ENCODE assay signal across 8 cellular contexts in genomic region chr2:219253753-219254589, GRCh38. TPM values are rescaled to one million over a fixed set of nuclear protein-coding genes. Genes with fewer than 3 reads are reported as not detected.
DNase-seq lines count a peak whose midpoint lies in the region; ATAC-seq and TF ChIP-seq lines count a peak whose summit lies in the region.

Gene TUBA4A (minus strand): TSS chr2:219253918. CDS start chr2:219253858, 60 bp downstream.

- peak within 1 kb of the TSS; percentile 81 for H2AK9ac ChIP-seq in IMR-90 (replicated peaks; ENCODE audit: low read depth, low read length, poor library complexity)

- no peak within 1 kb of the TSS for H3K56ac ChIP-seq in IMR-90 (ENCODE audit: extremely low read depth, insufficient read depth, low read length)

- intact Hi-C loops in IMR-90 (cut with micrococcal nuclease) = no loop called here

- no peak within 1 kb of the TSS for H2BK5ac ChIP-seq in IMR-90 (ENCODE audit: low read depth, low read length, poor library complexity, severe bottlenecking)

- dilution Hi-C loops in IMR-90 (cut with HindIII; ENCODE audit: low sequenced_read_pairs, unreplicated experiment) = no loop called here

- H3K27me3 Mint-ChIP-seq in natural killer cell treated with Interleukin-12 subunit alpha and Interleukin-12 subunit beta and Interleukin-15 and Interleukin-18, amount 100 ng/mL, for 72 hours = peaks cover 0 to 3% of the 10 kb centered on the region in 2 donors

- CTCF ChIA-PET in IMR-90 (lab: Yijun Ruan, JAX) = interaction anchor here (0.6 to 1.2 kb wide), 2 partner anchors 10 to 24 kb away, joined by 3 to 4 read pairs; no protein-coding TSS in a partner anchor

- peak; percentile 80 for TF ChIP-seq POLR2A in IMR-90 (IDR thresholded peaks at IDR 0.05; ENCODE audit: low read depth, low read length)

- no peak within 1 kb of the TSS for H3K14ac ChIP-seq in IMR-90 (replicated peaks; ENCODE audit: low read depth, low read length)

- H3K4me3 ChIP-seq in IMR-90 (ENCODE audit: insufficient read depth, low read depth, low read length) = peak within 1 kb of the TSS; percentile 57
- H3K4me3 ChIP-seq in fibroblast of lung (replicated peaks in 1 of 4; ENCODE audit: control extremely low read depth in 1 of 4, insufficient read depth in 1 of 4, low read depth in 3 of 4, low read length in 4 of 4) = peak within 1 kb of the TSS; percentile 39 to 66 (median 52)

- H4K5ac ChIP-seq in IMR-90 (ENCODE audit: low read depth, low read length) = no peak within 1 kb of the TSS; the same call in 1 of the 2 replicates

- H3K36me3 Mint-ChIP-seq in natural killer cell treated with Interleukin-12 subunit alpha and Interleukin-12 subunit beta and Interleukin-15 and Interleukin-18, amount 100 ng/mL, for 72 hours = peaks cover 9% of the 10 kb centered on the region

- H3K4me1 ChIP-seq in IMR-90 (ENCODE audit: control insufficient read depth, insufficient read depth, low read length) (peaks cover 34% of the 10 kb centered on the region), fibroblast of lung (ENCODE audit: control insufficient read depth, extremely low read depth, insufficient read depth, low read length) (peaks cover 20% of the 10 kb centered on the region)

- ATAC-seq in GM21447 (IDR thresholded peaks at IDR 0.05; ENCODE audit: unreplicated experiment) (peak; percentile 42), IMR-90 (ENCODE audit: low read depth) (peak; percentile 83)
- peak; percentile 88 to 92 for ATAC-seq in natural killer cell treated with Interleukin-12 subunit alpha and Interleukin-12 subunit beta and Interleukin-15 and Interleukin-18, amount 100 ng/mL, for 72 hours

- peaks cover 0 to 2% of the 10 kb centered on the region in 2 experiments; a peak in 1 of 4 replicates for H3K79me1 ChIP-seq in IMR-90 (ENCODE audit: low read depth in 1 of 2, low read length in 2 of 2)

- H4K91ac ChIP-seq in IMR-90 (ENCODE audit: insufficient read depth, low read depth, low read length) = no peak within 1 kb of the TSS

- in situ Hi-C loops in IMR-90 (cut with MboI; ENCODE audit: low sequenced_read_pairs) = no loop called here

- H4K8ac ChIP-seq in IMR-90 (ENCODE audit: low read depth in 2 of 2, low read length in 2 of 2) = peak within 1 kb of the TSS in 1 of 2 experiments; percentile 40; a peak in 1 of 4 replicates

- peak within 1 kb of the TSS; percentile 93 for H2AFZ ChIP-seq in IMR-90 (replicated peaks; ENCODE audit: low read length, poor library complexity)
- peak within 1 kb of the TSS; percentile 67 for H2AFZ ChIP-seq in fibroblast of lung (ENCODE audit: low read length)

- H3K79me2 ChIP-seq in fibroblast of lung (ENCODE audit: control insufficient read depth, insufficient read depth, low read length) = no peaks in the 10 kb centered on the region

- H4K20me1 ChIP-seq in IMR-90 (ENCODE audit: insufficient read depth, low read length) (0 out of 2 replicates have a peak, but pooled peaks cover 8% of the 10 kb centered on the region), fibroblast of lung (ENCODE audit: control insufficient read depth, extremely low read depth, insufficient read depth, low read length) (no peaks in the 10 kb centered on the region)

- H3K18ac ChIP-seq in IMR-90 (ENCODE audit: low read depth, low read length) = no peak within 1 kb of the TSS

- 1% methylated on average over 27 of the region's 76 CpGs; no CpG with 5 or more reads in 1 of the 2 experiments for WGBS in IMR-90 (ENCODE audit: extremely low coverage in 2 of 2, insufficient read length in 1 of 2), 2 experiments

- peak within 1 kb of the TSS; percentile 90 for H3K4me3 Mint-ChIP-seq in natural killer cell treated with Interleukin-12 subunit alpha and Interleukin-12 subunit beta and Interleukin-15 and Interleukin-18, amount 100 ng/mL, for 72 hours

- peak within 1 kb of the TSS; percentile 96 for H3K4me2 ChIP-seq in IMR-90 (ENCODE audit: low read depth, low read length)
- peak within 1 kb of the TSS; percentile 98 for H3K4me2 ChIP-seq in fibroblast of lung (ENCODE audit: extremely low read depth, insufficient read depth, low read length)

- peaks cover 50% of the 10 kb centered on the region in 2 donors for H3K4me1 Mint-ChIP-seq in natural killer cell treated with Interleukin-12 subunit alpha and Interleukin-12 subunit beta and Interleukin-15 and Interleukin-18, amount 100 ng/mL, for 72 hours (ENCODE audit: low read depth in 2 of 2)

- H3K36me3 ChIP-seq in IMR-90 (ENCODE audit: control insufficient read depth, insufficient read depth, low read length) (peaks cover 5% of the 10 kb centered on the region; the same call in 1 of the 2 replicates), fibroblast of lung (ENCODE audit: control insufficient read depth, insufficient read depth, low read length) (peaks cover 5% of the 10 kb centered on the region)

- peaks cover 17% of the 10 kb centered on the region for H3K9me1 ChIP-seq in IMR-90 (ENCODE audit: insufficient read depth, low read length)

- no peak within 1 kb of the TSS for H2BK20ac ChIP-seq in IMR-90 (ENCODE audit: low read depth, low read length)

- no TSS peak for BruUV-seq in IMR-90 (replicated peaks; lab: Mats Ljungman, UMichigan)

- no peak within 1 kb of the TSS for H2BK15ac ChIP-seq in IMR-90 (ENCODE audit: low read depth, low read length)

- H3K9me3 ChIP-seq in IMR-90 (ENCODE audit: control insufficient read depth, insufficient read depth, low read length) (no peaks in the 10 kb centered on the region), fibroblast of lung (ENCODE audit: control insufficient read depth, insufficient read depth, low read depth, low read length) (no peaks in the 10 kb centered on the region)

- POLR2A ChIA-PET in IMR-90 (lab: Charles Lee; ENCODE audit: unreplicated experiment) = interaction anchor here (0.6 kb wide), 1 partner anchor 34 kb away, joined by 9 read pairs; no protein-coding TSS in a partner anchor

- peak within 1 kb of the TSS; percentile 50; the same call in 1 of the 2 replicates for H2AK5ac ChIP-seq in IMR-90 (ENCODE audit: low read depth, low read length)

- H3K27me3 ChIP-seq in IMR-90 (ENCODE audit: control insufficient read depth, insufficient read depth, low read length) = peaks cover 16% of the 10 kb centered on the region
- H3K27me3 ChIP-seq in fibroblast of lung (ENCODE audit: control insufficient read depth, insufficient read depth, low read length) = peaks cover 12% of the 10 kb centered on the region

- TF ChIP-seq RAD21 in IMR-90 (IDR thresholded peaks at IDR 0.05; ENCODE audit: low read length) = no peak

- peak within 1 kb of the TSS; percentile 88 to 93 for H3K27ac Mint-ChIP-seq in natural killer cell treated with Interleukin-12 subunit alpha and Interleukin-12 subunit beta and Interleukin-15 and Interleukin-18, amount 100 ng/mL, for 72 hours

- peak within 1 kb of the TSS; percentile 3; the same call in 1 of the 2 replicates for H3K9ac ChIP-seq in IMR-90 (ENCODE audit: low read depth, low read length)
- peak within 1 kb of the TSS; percentile 40 for H3K9ac ChIP-seq in fibroblast of lung (ENCODE audit: insufficient read depth, low read length)

- no peaks in the 10 kb centered on the region for H3K9me3 Mint-ChIP-seq in natural killer cell treated with Interleukin-12 subunit alpha and Interleukin-12 subunit beta and Interleukin-15 and Interleukin-18, amount 100 ng/mL, for 72 hours

- peak within 1 kb of the TSS; percentile 19; the same call in 1 of the 2 replicates for H2BK120ac ChIP-seq in IMR-90 (ENCODE audit: low read depth, low read length)

- DNase-seq in DMS 273 treated with DMSO at 0.1 percent for 48 hours (lab: John Stamatoyannopoulos, UW) (peak; percentile 43), IMR-90 (peak; percentile 37), RPMI8226 (peak; percentile 90), fibroblast of lung (ENCODE audit: low read depth in 2 of 2) (peak; percentile 51 to 52)
- DNase-seq in activated T-helper 1 cell treated with anti-CD3 and anti-CD28 coated beads, Interleukin-2, amount 50 U/mL, for 16 hours (ENCODE audit: low read depth in 1 of 2, low spot score in 1 of 2) = peak; percentile 81 to 87
- peak; percentile 92 for DNase-seq in natural killer cell treated with Interleukin-12 subunit alpha and Interleukin-12 subunit beta and Interleukin-15 and Interleukin-18, amount 100 ng/mL, for 72 hours (ENCODE audit: low spot score)
- peak; percentile 88 for DNase-seq in stimulated activated naive CD4-positive, alpha-beta T cell treated with Interleukin-2 at 50 U/mL for 16 hours (lab: John Stamatoyannopoulos, UW)

- no peak within 1 kb of the TSS; the same call in 1 of the 2 replicates for H3K27ac ChIP-seq in IMR-90 (ENCODE audit: insufficient read depth, low read length)
- H3K27ac ChIP-seq in fibroblast of lung (ENCODE audit: insufficient read depth, low read length) = peak within 1 kb of the TSS; percentile 10

- H3K23ac ChIP-seq in IMR-90 (ENCODE audit: low read depth, low read length) = peak within 1 kb of the TSS; percentile 45; the same call in 1 of the 2 replicates

- peak within 1 kb of the TSS; percentile 25; the same call in 1 of the 2 replicates for H3K4ac ChIP-seq in IMR-90 (ENCODE audit: low read depth, low read length)

- TF ChIP-seq CTCF in IMR-90 (conservative IDR thresholded peaks at IDR 0.05; ENCODE audit: low read depth, low read length) (no peak), fibroblast of lung (conservative IDR thresholded peaks at IDR 0.05 in 1 of 2, IDR thresholded peaks at IDR 0.05 in 1 of 2; ENCODE audit: low read depth in 1 of 2, low read length in 2 of 2) (no peak)

TF ChIP-seq in IMR-90, 13 proteins besides CTCF, POLR2A, EP300 and RAD21 (continues in another document):
- peak; percentile 58; the same call in 1 of the 2 replicates for TF ChIP-seq MAZ (IDR thresholded peaks at IDR 0.05; ENCODE audit: borderline replicate concordance, low read depth, low read length)
- TF ChIP-seq RFX5 (IDR thresholded peaks at IDR 0.05; ENCODE audit: low read depth, low read length) = no peak
- no peak for TF ChIP-seq ELK1 (IDR thresholded peaks at IDR 0.05; ENCODE audit: borderline replicate concordance, low read depth, low read length)

RNA-seq across cellular contexts. Expression of gene TUBA4A, which starts in this region (rescaled TPM):
- total RNA-seq in IMR-90 (2012; rRNA removed) (21.9 and 26.1 TPM in 2 replicates), fibroblast of lung (5.6 and 7.7 TPM in 2 replicates)
- polyA plus RNA-seq in IMR-90 (2012; rRNA removed) (30.3 and 35.6 TPM in 2 replicates), fibroblast of lung (14.7 and 34.2 TPM in 2 replicates)
- 19.5 and 39.0 TPM in 2 replicates for polyA plus RNA-seq in IMR-90 (2012; cell fraction: cytosol; rRNA removed)
- 46.8 and 128 TPM in 2 replicates for polyA plus RNA-seq in IMR-90 (2012; cell fraction: nucleus; rRNA removed; ENCODE audit: low replicate concordance)
- 9.0 and 21.6 TPM in 2 replicates for polyA plus RNA-seq in fibroblast of lung (2012)
- 32.2 and 48.9 TPM in 2 replicates for polyA minus RNA-seq in fibroblast of lung (ENCODE audit: low replicate concordance)
- total RNA-seq in natural killer cell treated with Interleukin-12 subunit alpha and Interleukin-12 subunit beta and Interleukin-15 and Interleukin-18, amount 100 ng/mL, for 72 hours = 100 to 1,000 TPM; 159 to 161 TPM

Comparison
In these comparisons a context has a peak if more than half of its experiments do, and no peak if none do; other contexts are left out.
1. DNase-seq: peak in every context shown above with its lines; median percentile 92 in natural killer cell treated with Interleukin-12 subunit alpha and Interleukin-12 subunit beta and Interleukin-15 and Interleukin-18, amount 100 ng/mL, for 72 hours; 90 in RPMI8226; 88 in stimulated activated naive CD4-positive, alpha-beta T cell treated with Interleukin-2 at 50 U/mL for 16 hours; 84 in activated T-helper 1 cell treated with anti-CD3 and anti-CD28 coated beads, Interleukin-2, amount 50 U/mL, for 16 hours; 52 in fibroblast of lung; 43 in DMS 273 treated with DMSO at 0.1 percent for 48 hours; 37 in IMR-90.